In genomic region chr21:44880762-44881585, GRCh38 we compare ENCODE assay signal across 1 cellular context.
A peak's percentile ranks its signal among the peaks of the same experiment; 100 is the strongest.
TF ChIP-seq lines count a peak whose summit lies in the region.

No MANE protein-coding gene starts in this region.

TF ChIP-seq in GM12878, 131 proteins besides CTCF, POLR2A, EP300 and RAD21 (continues in another document):
- TF ChIP-seq KLF5 (IDR thresholded peaks at IDR 0.05; ENCODE audit: partially characterized antibody) = no peak
- peak in 1 of 2 experiments; percentile 83; a peak in 2 of 4 replicates for TF ChIP-seq ETV6 (conservative IDR thresholded peaks at IDR 0.05 in 1 of 2, IDR thresholded peaks at IDR 0.05 in 1 of 2; ENCODE audit: borderline replicate concordance in 1 of 2, low read depth in 1 of 2)
- TF ChIP-seq MTA3 (IDR thresholded peaks at IDR 0.05; ENCODE audit: borderline replicate concordance, low read length) = no peak
- TF ChIP-seq MTA2 (IDR thresholded peaks at IDR 0.05; ENCODE audit: low read depth) = peak; percentile 75
- no peak for TF ChIP-seq SREBF1 (IDR thresholded peaks at IDR 0.05; ENCODE audit: low read length)
- TF ChIP-seq, protein P1, sequence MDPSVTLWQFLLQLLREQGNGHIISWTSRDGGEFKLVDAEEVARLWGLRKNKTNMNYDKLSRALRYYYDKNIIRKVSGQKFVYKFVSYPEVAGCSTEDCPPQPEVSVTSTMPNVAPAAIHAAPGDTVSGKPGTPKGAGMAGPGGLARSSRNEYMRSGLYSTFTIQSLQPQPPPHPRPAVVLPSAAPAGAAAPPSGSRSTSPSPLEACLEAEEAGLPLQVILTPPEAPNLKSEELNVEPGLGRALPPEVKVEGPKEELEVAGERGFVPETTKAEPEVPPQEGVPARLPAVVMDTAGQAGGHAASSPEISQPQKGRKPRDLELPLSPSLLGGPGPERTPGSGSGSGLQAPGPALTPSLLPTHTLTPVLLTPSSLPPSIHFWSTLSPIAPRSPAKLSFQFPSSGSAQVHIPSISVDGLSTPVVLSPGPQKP (IDR thresholded peaks at IDR 0.05; ENCODE audit: low read depth, low read length) = no peak
- TF ChIP-seq USF2 (IDR thresholded peaks at IDR 0.05; ENCODE audit: borderline replicate concordance, low read depth, low read length) = no peak
- TF ChIP-seq PAX5 (IDR thresholded peaks at IDR 0.05; ENCODE audit: borderline replicate concordance, low read depth, low read length) = no peak
- TF ChIP-seq STAT3 (IDR thresholded peaks at IDR 0.05; ENCODE audit: low read depth, low read length) = no peak
- peak; percentile 17 for TF ChIP-seq RELA (IDR thresholded peaks at IDR 0.05; ENCODE audit: borderline replicate concordance, partially characterized antibody)
- TF ChIP-seq SPI1 (IDR thresholded peaks at IDR 0.05; ENCODE audit: borderline replicate concordance, insufficient read depth, low read depth, low read length) = peak; percentile 92
- TF ChIP-seq BHLHE40 (IDR thresholded peaks at IDR 0.05; ENCODE audit: borderline replicate concordance in 1 of 2, low read depth in 2 of 2, low read length in 1 of 2) = peak; percentile 70 to 73
- TF ChIP-seq, protein P2, sequence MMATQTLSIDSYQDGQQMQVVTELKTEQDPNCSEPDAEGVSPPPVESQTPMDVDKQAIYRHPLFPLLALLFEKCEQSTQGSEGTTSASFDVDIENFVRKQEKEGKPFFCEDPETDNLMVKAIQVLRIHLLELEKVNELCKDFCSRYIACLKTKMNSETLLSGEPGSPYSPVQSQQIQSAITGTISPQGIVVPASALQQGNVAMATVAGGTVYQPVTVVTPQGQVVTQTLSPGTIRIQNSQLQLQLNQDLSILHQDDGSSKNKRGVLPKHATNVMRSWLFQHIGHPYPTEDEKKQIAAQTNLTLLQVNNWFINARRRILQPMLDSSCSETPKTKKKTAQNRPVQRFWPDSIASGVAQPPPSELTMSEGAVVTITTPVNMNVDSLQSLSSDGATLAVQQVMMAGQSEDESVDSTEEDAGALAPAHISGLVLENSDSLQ (IDR thresholded peaks at IDR 0.05) = peak; percentile 44; the same call in 1 of the 2 replicates
- TF ChIP-seq IKZF2 (IDR thresholded peaks at IDR 0.05) = peak; percentile 93 to 94
- no peak for TF ChIP-seq FOXM1 (IDR thresholded peaks at IDR 0.05; ENCODE audit: low read depth, low read length)
- no peak for TF ChIP-seq HCFC1 (IDR thresholded peaks at IDR 0.05; ENCODE audit: low read length)
- no peak for TF ChIP-seq CBX5 (IDR thresholded peaks at IDR 0.05; ENCODE audit: low read depth)
- no peak for TF ChIP-seq CREM (IDR thresholded peaks at IDR 0.05; ENCODE audit: low read depth)
- TF ChIP-seq IKZF1 (conservative IDR thresholded peaks at IDR 0.05) = peak; percentile 84
- TF ChIP-seq CHD2 (IDR thresholded peaks at IDR 0.05; ENCODE audit: borderline replicate concordance, low read depth, low read length) = 0 out of 2 replicates have a peak, but pooled peaks have one; percentile 17
- 0 out of 2 replicates have a peak, but pooled peaks have one; percentile 46 for TF ChIP-seq TCF12 (IDR thresholded peaks at IDR 0.05; ENCODE audit: low read depth, low read length)
- TF ChIP-seq NRF1 (conservative IDR thresholded peaks at IDR 0.05; ENCODE audit: low read depth, low read length) = no peak
- TF ChIP-seq HDAC6 (IDR thresholded peaks at IDR 0.05; ENCODE audit: unreplicated experiment) = no peak
- TF ChIP-seq KDM1A (IDR thresholded peaks at IDR 0.05; ENCODE audit: borderline replicate concordance) = no peak
- TF ChIP-seq, protein P3, sequence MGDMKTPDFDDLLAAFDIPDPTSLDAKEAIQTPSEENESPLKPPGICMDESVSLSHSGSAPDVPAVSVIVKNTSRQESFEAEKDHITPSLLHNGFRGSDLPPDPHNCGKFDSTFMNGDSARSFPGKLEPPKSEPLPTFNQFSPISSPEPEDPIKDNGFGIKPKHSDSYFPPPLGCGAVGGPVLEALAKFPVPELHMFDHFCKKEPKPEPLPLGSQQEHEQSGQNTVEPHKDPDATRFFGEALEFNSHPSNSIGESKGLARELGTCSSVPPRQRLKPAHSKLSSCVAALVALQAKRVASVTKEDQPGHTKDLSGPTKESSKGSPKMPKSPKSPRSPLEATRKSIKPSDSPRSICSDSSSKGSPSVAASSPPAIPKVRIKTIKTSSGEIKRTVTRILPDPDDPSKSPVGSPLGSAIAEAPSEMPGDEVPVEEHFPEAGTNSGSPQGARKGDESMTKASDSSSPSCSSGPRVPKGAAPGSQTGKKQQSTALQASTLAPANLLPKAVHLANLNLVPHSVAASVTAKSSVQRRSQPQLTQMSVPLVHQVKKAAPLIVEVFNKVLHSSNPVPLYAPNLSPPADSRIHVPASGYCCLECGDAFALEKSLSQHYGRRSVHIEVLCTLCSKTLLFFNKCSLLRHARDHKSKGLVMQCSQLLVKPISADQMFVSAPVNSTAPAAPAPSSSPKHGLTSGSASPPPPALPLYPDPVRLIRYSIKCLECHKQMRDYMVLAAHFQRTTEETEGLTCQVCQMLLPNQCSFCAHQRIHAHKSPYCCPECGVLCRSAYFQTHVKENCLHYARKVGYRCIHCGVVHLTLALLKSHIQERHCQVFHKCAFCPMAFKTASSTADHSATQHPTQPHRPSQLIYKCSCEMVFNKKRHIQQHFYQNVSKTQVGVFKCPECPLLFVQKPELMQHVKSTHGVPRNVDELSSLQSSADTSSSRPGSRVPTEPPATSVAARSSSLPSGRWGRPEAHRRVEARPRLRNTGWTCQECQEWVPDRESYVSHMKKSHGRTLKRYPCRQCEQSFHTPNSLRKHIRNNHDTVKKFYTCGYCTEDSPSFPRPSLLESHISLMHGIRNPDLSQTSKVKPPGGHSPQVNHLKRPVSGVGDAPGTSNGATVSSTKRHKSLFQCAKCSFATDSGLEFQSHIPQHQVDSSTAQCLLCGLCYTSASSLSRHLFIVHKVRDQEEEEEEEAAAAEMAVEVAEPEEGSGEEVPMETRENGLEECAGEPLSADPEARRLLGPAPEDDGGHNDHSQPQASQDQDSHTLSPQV (IDR thresholded peaks at IDR 0.05) = 0 out of 2 replicates have a peak, but pooled peaks have one; percentile 38
- no peak for TF ChIP-seq GABPA (IDR thresholded peaks at IDR 0.05; ENCODE audit: low read depth)
- no peak for TF ChIP-seq NFXL1 (IDR thresholded peaks at IDR 0.05; ENCODE audit: borderline replicate concordance)
- TF ChIP-seq, protein P4, sequence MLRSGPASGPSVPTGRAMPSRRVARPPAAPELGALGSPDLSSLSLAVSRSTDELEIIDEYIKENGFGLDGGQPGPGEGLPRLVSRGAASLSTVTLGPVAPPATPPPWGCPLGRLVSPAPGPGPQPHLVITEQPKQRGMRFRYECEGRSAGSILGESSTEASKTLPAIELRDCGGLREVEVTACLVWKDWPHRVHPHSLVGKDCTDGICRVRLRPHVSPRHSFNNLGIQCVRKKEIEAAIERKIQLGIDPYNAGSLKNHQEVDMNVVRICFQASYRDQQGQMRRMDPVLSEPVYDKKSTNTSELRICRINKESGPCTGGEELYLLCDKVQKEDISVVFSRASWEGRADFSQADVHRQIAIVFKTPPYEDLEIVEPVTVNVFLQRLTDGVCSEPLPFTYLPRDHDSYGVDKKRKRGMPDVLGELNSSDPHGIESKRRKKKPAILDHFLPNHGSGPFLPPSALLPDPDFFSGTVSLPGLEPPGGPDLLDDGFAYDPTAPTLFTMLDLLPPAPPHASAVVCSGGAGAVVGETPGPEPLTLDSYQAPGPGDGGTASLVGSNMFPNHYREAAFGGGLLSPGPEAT (IDR thresholded peaks at IDR 0.05; ENCODE audit: low read depth) = peak; percentile 78; the same call in 1 of the 2 replicates
- TF ChIP-seq, protein P5, sequence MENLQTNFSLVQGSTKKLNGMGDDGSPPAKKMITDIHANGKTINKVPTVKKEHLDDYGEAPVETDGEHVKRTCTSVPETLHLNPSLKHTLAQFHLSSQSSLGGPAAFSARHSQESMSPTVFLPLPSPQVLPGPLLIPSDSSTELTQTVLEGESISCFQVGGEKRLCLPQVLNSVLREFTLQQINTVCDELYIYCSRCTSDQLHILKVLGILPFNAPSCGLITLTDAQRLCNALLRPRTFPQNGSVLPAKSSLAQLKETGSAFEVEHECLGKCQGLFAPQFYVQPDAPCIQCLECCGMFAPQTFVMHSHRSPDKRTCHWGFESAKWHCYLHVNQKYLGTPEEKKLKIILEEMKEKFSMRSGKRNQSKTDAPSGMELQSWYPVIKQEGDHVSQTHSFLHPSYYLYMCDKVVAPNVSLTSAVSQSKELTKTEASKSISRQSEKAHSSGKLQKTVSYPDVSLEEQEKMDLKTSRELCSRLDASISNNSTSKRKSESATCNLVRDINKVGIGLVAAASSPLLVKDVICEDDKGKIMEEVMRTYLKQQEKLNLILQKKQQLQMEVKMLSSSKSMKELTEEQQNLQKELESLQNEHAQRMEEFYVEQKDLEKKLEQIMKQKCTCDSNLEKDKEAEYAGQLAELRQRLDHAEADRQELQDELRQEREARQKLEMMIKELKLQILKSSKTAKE (IDR thresholded peaks at IDR 0.05; ENCODE audit: low read depth, poor library complexity, severe bottlenecking) = peak; percentile 70
- TF ChIP-seq NBN (IDR thresholded peaks at IDR 0.05) = peak; percentile 68
- no peak for TF ChIP-seq SUPT20H (IDR thresholded peaks at IDR 0.05; ENCODE audit: borderline replicate concordance, control insufficient read depth, low read depth, low read length)
- peak; percentile 56; the same call in 1 of the 2 replicates for TF ChIP-seq EED (IDR thresholded peaks at IDR 0.05; ENCODE audit: low read depth)
- TF ChIP-seq NR2C1 (IDR thresholded peaks at IDR 0.05) = no peak; the same call in 1 of the 2 replicates
- no peak for TF ChIP-seq MEF2A (IDR thresholded peaks at IDR 0.05; ENCODE audit: insufficient read depth, low read depth, low read length)
- no peak for TF ChIP-seq SP1 (IDR thresholded peaks at IDR 0.05; ENCODE audit: low read depth, low read length)
- no peak for TF ChIP-seq MYB (IDR thresholded peaks at IDR 0.05; ENCODE audit: borderline replicate concordance, low read depth, low read length)
- peak; percentile 60 for TF ChIP-seq ATF7 (IDR thresholded peaks at IDR 0.05; ENCODE audit: low read depth)
- no peak for TF ChIP-seq NFIC (IDR thresholded peaks at IDR 0.05; ENCODE audit: low read depth, low read length)
- TF ChIP-seq FOS (IDR thresholded peaks at IDR 0.05; ENCODE audit: borderline replicate concordance, extremely low read depth, insufficient read length) = no peak
- TF ChIP-seq, protein P6, sequence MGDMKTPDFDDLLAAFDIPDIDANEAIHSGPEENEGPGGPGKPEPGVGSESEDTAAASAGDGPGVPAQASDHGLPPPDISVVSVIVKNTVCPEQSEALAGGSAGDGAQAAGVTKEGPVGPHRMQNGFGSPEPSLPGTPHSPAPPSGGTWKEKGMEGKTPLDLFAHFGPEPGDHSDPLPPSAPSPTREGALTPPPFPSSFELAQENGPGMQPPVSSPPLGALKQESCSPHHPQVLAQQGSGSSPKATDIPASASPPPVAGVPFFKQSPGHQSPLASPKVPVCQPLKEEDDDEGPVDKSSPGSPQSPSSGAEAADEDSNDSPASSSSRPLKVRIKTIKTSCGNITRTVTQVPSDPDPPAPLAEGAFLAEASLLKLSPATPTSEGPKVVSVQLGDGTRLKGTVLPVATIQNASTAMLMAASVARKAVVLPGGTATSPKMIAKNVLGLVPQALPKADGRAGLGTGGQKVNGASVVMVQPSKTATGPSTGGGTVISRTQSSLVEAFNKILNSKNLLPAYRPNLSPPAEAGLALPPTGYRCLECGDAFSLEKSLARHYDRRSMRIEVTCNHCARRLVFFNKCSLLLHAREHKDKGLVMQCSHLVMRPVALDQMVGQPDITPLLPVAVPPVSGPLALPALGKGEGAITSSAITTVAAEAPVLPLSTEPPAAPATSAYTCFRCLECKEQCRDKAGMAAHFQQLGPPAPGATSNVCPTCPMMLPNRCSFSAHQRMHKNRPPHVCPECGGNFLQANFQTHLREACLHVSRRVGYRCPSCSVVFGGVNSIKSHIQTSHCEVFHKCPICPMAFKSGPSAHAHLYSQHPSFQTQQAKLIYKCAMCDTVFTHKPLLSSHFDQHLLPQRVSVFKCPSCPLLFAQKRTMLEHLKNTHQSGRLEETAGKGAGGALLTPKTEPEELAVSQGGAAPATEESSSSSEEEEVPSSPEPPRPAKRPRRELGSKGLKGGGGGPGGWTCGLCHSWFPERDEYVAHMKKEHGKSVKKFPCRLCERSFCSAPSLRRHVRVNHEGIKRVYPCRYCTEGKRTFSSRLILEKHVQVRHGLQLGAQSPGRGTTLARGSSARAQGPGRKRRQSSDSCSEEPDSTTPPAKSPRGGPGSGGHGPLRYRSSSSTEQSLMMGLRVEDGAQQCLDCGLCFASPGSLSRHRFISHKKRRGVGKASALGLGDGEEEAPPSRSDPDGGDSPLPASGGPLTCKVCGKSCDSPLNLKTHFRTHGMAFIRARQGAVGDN (IDR thresholded peaks at IDR 0.05) = peak; percentile 69
- peak; percentile 62; the same call in 1 of the 2 replicates for TF ChIP-seq JUNB (IDR thresholded peaks at IDR 0.05)
- no peak for TF ChIP-seq NFYA (IDR thresholded peaks at IDR 0.05; ENCODE audit: borderline replicate concordance, low read depth, low read length)
- TF ChIP-seq NR2F1 (conservative IDR thresholded peaks at IDR 0.05) = peak; percentile 13; the same call in 1 of the 2 replicates
- peak; percentile 27; the same call in 1 of the 2 replicates for TF ChIP-seq SMARCA5 (IDR thresholded peaks at IDR 0.05)
- 0 out of 2 replicates have a peak, but pooled peaks have one; percentile 21 for TF ChIP-seq RCOR1 (conservative IDR thresholded peaks at IDR 0.05; ENCODE audit: low read depth, low read length)
- peak; percentile 46; the same call in 1 of the 2 replicates for TF ChIP-seq GATAD2B (conservative IDR thresholded peaks at IDR 0.05; ENCODE audit: low read depth)
- TF ChIP-seq ASH2L (IDR thresholded peaks at IDR 0.05; ENCODE audit: borderline replicate concordance, low read depth) = no peak
- TF ChIP-seq CBX3 (IDR thresholded peaks at IDR 0.05; ENCODE audit: borderline replicate concordance, low read depth) = no peak
- TF ChIP-seq HDAC2 (IDR thresholded peaks at IDR 0.05) = no peak
- TF ChIP-seq BCL3 (IDR thresholded peaks at IDR 0.05; ENCODE audit: borderline replicate concordance, insufficient read depth, low read depth, low read length, poor library complexity, severe bottlenecking) = no peak
